Comparison of ENCODE assay signal across 24 cellular contexts in genomic region chr15:91151781-91152563, GRCh38. TPM values are rescaled to one million over a fixed set of nuclear protein-coding genes. Genes with fewer than 3 reads are reported as not detected.
DNase-seq lines count a peak whose midpoint lies in the region; ATAC-seq, FAIRE-seq and TF ChIP-seq lines count a peak whose summit lies in the region.
"Had no signal": no experiment of that assay in that cellular context is flagged by ENCODE, and none has a peak within 500 bp of the region (broad histone marks: within the 10 kb centered on the region; RNA-seq: fewer than 3 reads in every experiment).

No MANE protein-coding gene starts in this region.

- no peak overlapping the region for H3K4me2 ChIP-seq in A549

- no peak overlapping the region for H3K27ac ChIP-seq in A549
- peak overlapping the region in 3 of 4 donors; percentile 9 to 68 (median 34) for H3K27ac ChIP-seq in body of pancreas
- no peak overlapping the region for H3K27ac ChIP-seq in testis
- H3K27ac ChIP-seq: 22Rv1 had no signal

- H3K9me3 ChIP-seq in A549 (no peaks in the 10 kb centered on the region), body of pancreas (no peaks in the 10 kb centered on the region), testis (no peaks in the 10 kb centered on the region)
- H3K9me3 ChIP-seq: HAP-1 had no signal

- 19% methylated on average over 4 of the region's 4 CpGs for WGBS in A549 (ENCODE audit: missing lambda C conversion rate)
- WGBS in body of pancreas, 2 donors, result 11 to 12% methylated on average over 4 of the region's 4 CpGs
- WGBS in testis, 2 donors, result 37 to 43% methylated on average over 4 of the region's 4 CpGs

- no peaks in the 10 kb centered on the region for H3K4me1 Mint-ChIP-seq in activated T-cell treated with anti-CD3 and anti-CD28 coated beads, Interleukin-2, amount 50 U/mL, for 4 hours (ENCODE audit: low read depth)
- H3K4me1 Mint-ChIP-seq: CD4-positive, alpha-beta memory T cell had no signal

- no peak for TF ChIP-seq RAD21 in A549 (conservative IDR thresholded peaks at IDR 0.05 in 1 of 2, IDR thresholded peaks at IDR 0.05 in 1 of 2)

- no peak for TF ChIP-seq EP300 in A549 (IDR thresholded peaks at IDR 0.05)

- H3K4me1 ChIP-seq in A549 (no peaks in the 10 kb centered on the region), body of pancreas (peaks cover 46% of the 10 kb centered on the region), testis (peaks cover 2% of the 10 kb centered on the region)
- H3K4me1 ChIP-seq: HAP-1 had no signal

- intact Hi-C loops in body of pancreas (cut with DNase I) (no loop called here), testis (cut with DNase I; ENCODE audit: low total_unique reads) (no loop called here)

- H3K9me3 Mint-ChIP-seq in activated T-cell treated with anti-CD3 and anti-CD28 coated beads, Interleukin-2, amount 50 U/mL, for 4 hours, result no peaks in the 10 kb centered on the region
- H3K9me3 Mint-ChIP-seq: CD4-positive, alpha-beta memory T cell had no signal

- no peak overlapping the region for H3K4me3 Mint-ChIP-seq in activated T-cell treated with anti-CD3 and anti-CD28 coated beads, Interleukin-2, amount 50 U/mL, for 4 hours
- H3K4me3 Mint-ChIP-seq: CD4-positive, alpha-beta memory T cell; HFFc6 had no signal

- peak; percentile 28 for FAIRE-seq in A549 (lab: Jason Lieb, UNC)
- FAIRE-seq: A204.1, GM12891, GM18507, H54 had no signal

- no peaks in the 10 kb centered on the region for H3K27me3 ChIP-seq in body of pancreas
- H3K27me3 ChIP-seq in testis, result no peaks in the 10 kb centered on the region

- DNase-seq in NCI-H1092 treated with DMSO at 0.1 percent for 48 hours (lab: John Stamatoyannopoulos, UW), result peak; percentile 9
- DNase-seq in NCI-H1092 (lab: John Stamatoyannopoulos, UW), result no peak
- no peak for DNase-seq in A549 (ENCODE audit: low read depth in 1 of 2, low spot score in 1 of 2)
- DNase-seq in body of pancreas, result peak; percentile 31 to 67 (median 50)
- DNase-seq in testis, result peak; percentile 28
- no peak for DNase-seq in activated T-cell treated with anti-CD3 and anti-CD28 coated beads, Interleukin-2, amount 50 U/mL, for 4 hours
- no peak for DNase-seq in NCI-H1417 treated with DMSO at 0.1 percent for 48 hours (lab: John Stamatoyannopoulos, UW)
- DNase-seq: ACHN; C1 segment of cervical spinal cord; Calu3; CD4-positive, alpha-beta memory T cell; DMS53; DMS79 treated with DMSO at 0.1 percent for 48 hours; GF-D8; GOT3; HFFc6 had no signal

- POLR2A ChIA-PET in A549 (lab: Yijun Ruan, JAX), result no interaction called here

- TF ChIP-seq CTCF in A549 (IDR thresholded peaks at IDR 0.05) (no peak), body of pancreas (IDR thresholded peaks at IDR 0.05) (no peak), testis (IDR thresholded peaks at IDR 0.05) (no peak)

- H3K36me3 Mint-ChIP-seq in activated T-cell treated with anti-CD3 and anti-CD28 coated beads, Interleukin-2, amount 50 U/mL, for 4 hours (ENCODE audit: insufficient read depth), result no peaks in the 10 kb centered on the region
- H3K36me3 Mint-ChIP-seq: CD4-positive, alpha-beta memory T cell had no signal

- H3K27me3 Mint-ChIP-seq in activated T-cell treated with anti-CD3 and anti-CD28 coated beads, Interleukin-2, amount 50 U/mL, for 4 hours (ENCODE audit: low read depth), result peaks cover 69% of the 10 kb centered on the region

- H3K36me3 ChIP-seq in body of pancreas (replicated peaks in 1 of 2; ENCODE audit: insufficient read depth in 1 of 2, low read depth in 2 of 2), result no peaks in the 10 kb centered on the region
- no peaks in the 10 kb centered on the region for H3K36me3 ChIP-seq in testis (ENCODE audit: low read depth, missing control alignments)
- H3K36me3 ChIP-seq: HAP-1 had no signal

- ATAC-seq in A549, result no peak
- peak; percentile 79 for ATAC-seq in body of pancreas
- no peak for ATAC-seq in activated T-cell treated with anti-CD3 and anti-CD28 coated beads, Interleukin-2, amount 50 U/mL, for 4 hours

- no peak overlapping the region for H3K4me3 ChIP-seq in A549
- no peak overlapping the region for H3K4me3 ChIP-seq in body of pancreas
- no peak overlapping the region for H3K4me3 ChIP-seq in testis
- H3K4me3 ChIP-seq: HAP-1 had no signal

- TF ChIP-seq POLR2A in A549 (IDR thresholded peaks at IDR 0.05; ENCODE audit: low read length) (no peak), body of pancreas (IDR thresholded peaks at IDR 0.05) (no peak), testis (IDR thresholded peaks at IDR 0.05) (no peak)

- CTCF ChIA-PET in A549 (lab: Yijun Ruan, JAX), result interaction anchor here (0.7 to 1.7 kb wide), 4 partner anchors 20 to 159 kb away, joined by 3 to 5 read pairs (median 4); no protein-coding TSS in a partner anchor

TF ChIP-seq in A549, 52 proteins besides CTCF, POLR2A, EP300 and RAD21:
- TF ChIP-seq E2F6 (IDR thresholded peaks at IDR 0.05; ENCODE audit: borderline replicate concordance, low read depth), result no peak
- TF ChIP-seq HOXB13 (CRISPR knock-in tag; IDR thresholded peaks at IDR 0.05; ENCODE audit: low read depth), result no peak
- no peak for TF ChIP-seq ESRRA (IDR thresholded peaks at IDR 0.05; ENCODE audit: borderline replicate concordance, low read length)
- no peak for TF ChIP-seq POLR2AphosphoS2 (conservative IDR thresholded peaks at IDR 0.05; ENCODE audit: low read length)
- TF ChIP-seq, protein P1, sequence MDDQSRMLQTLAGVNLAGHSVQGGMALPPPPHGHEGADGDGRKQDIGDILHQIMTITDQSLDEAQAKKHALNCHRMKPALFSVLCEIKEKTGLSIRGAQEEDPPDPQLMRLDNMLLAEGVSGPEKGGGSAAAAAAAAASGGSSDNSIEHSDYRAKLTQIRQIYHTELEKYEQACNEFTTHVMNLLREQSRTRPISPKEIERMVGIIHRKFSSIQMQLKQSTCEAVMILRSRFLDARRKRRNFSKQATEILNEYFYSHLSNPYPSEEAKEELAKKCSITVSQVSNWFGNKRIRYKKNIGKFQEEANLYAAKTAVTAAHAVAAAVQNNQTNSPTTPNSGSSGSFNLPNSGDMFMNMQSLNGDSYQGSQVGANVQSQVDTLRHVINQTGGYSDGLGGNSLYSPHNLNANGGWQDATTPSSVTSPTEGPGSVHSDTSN (IDR thresholded peaks at IDR 0.05), result no peak
- TF ChIP-seq GATA3 (IDR thresholded peaks at IDR 0.05; ENCODE audit: borderline replicate concordance), result no peak
- no peak for TF ChIP-seq SMC3 (IDR thresholded peaks at IDR 0.05)
- TF ChIP-seq BHLHE40 (IDR thresholded peaks at IDR 0.05; ENCODE audit: low read depth, low read length), result no peak
- no peak for TF ChIP-seq MAZ (IDR thresholded peaks at IDR 0.05; ENCODE audit: borderline replicate concordance, low read depth, low read length)
- TF ChIP-seq CHD4 (IDR thresholded peaks at IDR 0.05; ENCODE audit: borderline replicate concordance), result no peak
- TF ChIP-seq HEYL (CRISPR knock-in tag; IDR thresholded peaks at IDR 0.05), result no peak
- TF ChIP-seq FOXS1 (CRISPR knock-in tag; IDR thresholded peaks at IDR 0.05), result no peak
- no peak for TF ChIP-seq PHF8 (IDR thresholded peaks at IDR 0.05; ENCODE audit: borderline replicate concordance, low read depth)

RNA-seq across cellular contexts. Expression of gene SV2B, which starts 51.9 kb away (rescaled TPM):
- polyA plus RNA-seq in A549 (2011; rRNA removed) (0.03 and 0.05 TPM in 2 replicates), A549 (2017; fragmentation: RNase III; extraction: RNeasy Plus Mini Kit Qiagen cat#74134 plus additional on column Dnase treatment) (not detected in 3 replicates), testis (ENCODE audit: insufficient read depth, low read depth, low replicate concordance) (1.7 TPM)
- polyA plus RNA-seq in A549 (2012; cell fraction: cytosol; rRNA removed), result not detected in 2 replicates
- not detected in 2 replicates for polyA plus RNA-seq in A549 (2012; cell fraction: nucleus; rRNA removed)
- 0.12 TPM in 1 of 2 replicates, not detected in the other for polyA minus RNA-seq in A549 (2011; rRNA and poly(A)+ RNA removed)
- total RNA-seq in body of pancreas (10 to 100 TPM in 1 of 2 donors, under 1 TPM in 1; 0.78 to 20.4 TPM), testis (1 to 10 TPM; 1.6 to 1.7 TPM)
- under 1 TPM in 2 of 3 donors, not detected in 1; 0.03 to 0.05 TPM for total RNA-seq in activated T-cell treated with anti-CD3 and anti-CD28 coated beads, Interleukin-2, amount 50 U/mL, for 4 hours
- total RNA-seq: G401, HFFc6 had no signal
- polyA plus RNA-seq: BJ; CD4-positive, alpha-beta memory T cell had no signal

Comparison
In these comparisons a context has a peak if more than half of its experiments do, and no peak if none do; other contexts are left out.
1. DNase-seq: peak in NCI-H1092 treated with DMSO at 0.1 percent for 48 hours (single experiment), body of pancreas (4 of 4) and testis (single experiment); none in NCI-H1092 (single experiment), A549 (0 of 2), activated T-cell treated with anti-CD3 and anti-CD28 coated beads, Interleukin-2, amount 50 U/mL, for 4 hours (single experiment) and NCI-H1417 treated with DMSO at 0.1 percent for 48 hours (single experiment).
2. H3K27ac ChIP-seq: peak in body of pancreas (3 of 4); none in A549 (0 of 2) and testis (0 of 2).